19 cellular contexts compared by ENCODE assay signal in genomic region chr7:145016068-145016467, GRCh38.
DNase-seq lines count a peak whose midpoint lies in the region; ATAC-seq lines count a peak whose summit lies in the region.
"Had no signal": no experiment of that assay in that cellular context is flagged by ENCODE, and none has a peak within 500 bp of the region (broad histone marks: within the 10 kb centered on the region; RNA-seq: fewer than 3 reads in every experiment).

No MANE protein-coding gene starts in this region.

- CTCF ChIA-PET in naive thymus-derived CD4-positive, alpha-beta T cell (lab: Charles Lee), result interaction anchor here (0.6 kb wide), 1 partner anchor 68 kb away, joined by 3 read pairs; no protein-coding TSS in a partner anchor

- no peaks in the 10 kb centered on the region for H3K9me3 ChIP-seq in naive thymus-derived CD4-positive, alpha-beta T cell (ENCODE audit: control insufficient read depth in 2 of 3, low read length in 3 of 3)
- H3K9me3 ChIP-seq: suprapubic skin had no signal

- H3K4me1 Mint-ChIP-seq in naive thymus-derived CD4-positive, alpha-beta T cell, result no peaks in the 10 kb centered on the region
- H3K4me1 Mint-ChIP-seq: T-helper 17 cell had no signal

- H3K36me3 Mint-ChIP-seq in naive thymus-derived CD4-positive, alpha-beta T cell, result no peaks in the 10 kb centered on the region

- H3K27ac Mint-ChIP-seq in naive thymus-derived CD4-positive, alpha-beta T cell, result no peak overlapping the region
- H3K27ac Mint-ChIP-seq: T-helper 17 cell had no signal

- no peak overlapping the region for H3K4me3 ChIP-seq in naive thymus-derived CD4-positive, alpha-beta T cell (ENCODE audit: low read length)
- H3K4me3 ChIP-seq: K562, skin epidermis, suprapubic skin had no signal

- DNase-seq in ELF-1 (ENCODE audit: low read depth, low spot score) (peak; percentile 15), M059J (ENCODE audit: low read depth) (peak; percentile 21), OCI-M1 (lab: John Stamatoyannopoulos, UW) (peak; percentile 14), iPS-NIHi7 (ENCODE audit: extremely low spot score) (peak; percentile 49), middle frontal gyrus (ENCODE audit: extremely low spot score, low spot score) (no peak)
- no peak for DNase-seq in naive thymus-derived CD4-positive, alpha-beta T cell
- DNase-seq: activated gamma-delta T cell treated with Interleukin-2 at 50 U/mL for 16 hours; DMS153; NCI-H187; posterior cingulate gyrus; Right ventricle myocardium superior; stimulated activated CD4-positive, alpha-beta T cell treated with anti-CD3 and anti-CD28 coated beads, Interleukin-4, amount 100 ng/mL, for 24 hours; stimulated activated CD8-positive, alpha-beta memory T cell treated with anti-CD3 and anti-CD28 coated beads, Interleukin-4, amount 100 ng/mL, for 48 hours; T-helper 17 cell had no signal

- intact Hi-C loops in naive thymus-derived CD4-positive, alpha-beta T cell (cut with micrococcal nuclease), result no loop called here

- no peak overlapping the region for H3K27ac ChIP-seq in naive thymus-derived CD4-positive, alpha-beta T cell (ENCODE audit: low read depth, low read length)
- H3K27ac ChIP-seq: skin epidermis, suprapubic skin had no signal

- no peak for ATAC-seq in naive thymus-derived CD4-positive, alpha-beta T cell
- no peak for ATAC-seq in GM21528 (IDR thresholded peaks at IDR 0.05; ENCODE audit: low FRiP score, unreplicated experiment)
- ATAC-seq: activated CD4-positive, CD25-positive, alpha-beta regulatory T cell treated with anti-CD3 and anti-CD28 coated beads, Interleukin-2, amount 50 U/mL, for 24 hours; K562; T-helper 17 cell had no signal

- H3K27me3 ChIP-seq in naive thymus-derived CD4-positive, alpha-beta T cell (ENCODE audit: control insufficient read depth in 2 of 2, insufficient read depth in 2 of 2, low read length in 2 of 2), result no peaks in the 10 kb centered on the region
- H3K27me3 ChIP-seq: suprapubic skin had no signal

- no peak overlapping the region for H3K4me3 Mint-ChIP-seq in naive thymus-derived CD4-positive, alpha-beta T cell
- H3K4me3 Mint-ChIP-seq: T-helper 17 cell had no signal

- no peaks in the 10 kb centered on the region for H3K9me3 Mint-ChIP-seq in naive thymus-derived CD4-positive, alpha-beta T cell

- no peaks in the 10 kb centered on the region for H3K4me1 ChIP-seq in naive thymus-derived CD4-positive, alpha-beta T cell (ENCODE audit: control insufficient read depth in 2 of 2, insufficient read depth in 2 of 2, low read length in 2 of 2)
- H3K4me1 ChIP-seq: suprapubic skin had no signal

- POLR2A ChIA-PET in naive thymus-derived CD4-positive, alpha-beta T cell (lab: Charles Lee), result no interaction called here

- no peaks in the 10 kb centered on the region for H3K36me3 ChIP-seq in naive thymus-derived CD4-positive, alpha-beta T cell (ENCODE audit: control insufficient read depth in 2 of 3, insufficient read depth in 3 of 3, low read length in 3 of 3)
- H3K36me3 ChIP-seq: suprapubic skin had no signal

- H3K27me3 Mint-ChIP-seq in naive thymus-derived CD4-positive, alpha-beta T cell, result peaks cover 0 to 12% (median 0%) of the 10 kb centered on the region in 5 donors

Comparison
In these comparisons a context has a peak if more than half of its experiments do, and no peak if none do; other contexts are left out.
1. DNase-seq: peak in ELF-1 (single experiment), M059J (single experiment), OCI-M1 (single experiment) and iPS-NIHi7 (single experiment); none in naive thymus-derived CD4-positive, alpha-beta T cell (0 of 9) and middle frontal gyrus (single experiment).